Comparison of ENCODE assay signal across 32 cellular contexts in genomic region chr20:46023999-46024398, GRCh38. TPM values are rescaled to one million over a fixed set of nuclear protein-coding genes. Genes with fewer than 3 reads are reported as not detected.
DNase-seq lines count a peak whose midpoint lies in the region; ATAC-seq and TF ChIP-seq lines count a peak whose summit lies in the region.
"Had no signal": no experiment of that assay in that cellular context is flagged by ENCODE, and none has a peak within 500 bp of the region (broad histone marks: within the 10 kb centered on the region; RNA-seq: fewer than 3 reads in every experiment).

No MANE protein-coding gene starts in this region.

- intact Hi-C loops in CD4-positive, alpha-beta T cell (cut with DNase I, micrococcal nuclease), result loop anchor here (1.0 to 5.0 kb wide), 6 partner anchors 63 to 657 kb away; partner anchors contain the start of gene PCIF1 (in 1 of the 2)
- intact Hi-C loops in upper lobe of right lung (cut with DNase I), result no loop called here

- H3K9me3 Mint-ChIP-seq in CD4-positive, alpha-beta T cell, result no peaks in the 10 kb centered on the region
- H3K9me3 Mint-ChIP-seq in HFFc6, result no peaks in the 10 kb centered on the region
- H3K9me3 Mint-ChIP-seq: activated naive CD4-positive, alpha-beta T cell treated with anti-CD3 and anti-CD28 coated beads, Interleukin-2, amount 50 U/mL, for 72 hours; effector memory CD8-positive, alpha-beta T cell had no signal

- CTCF ChIA-PET in CD4-positive, alpha-beta T cell (lab: Charles Lee), result interaction anchor here (1.6 to 2.0 kb wide), 2 partner anchors 10 to 56 kb away, joined by 3 to 14 read pairs; no protein-coding TSS in a partner anchor

- peaks cover 74% of the 10 kb centered on the region for H3K27me3 Mint-ChIP-seq in CD4-positive, alpha-beta T cell
- peaks cover 25% of the 10 kb centered on the region for H3K27me3 Mint-ChIP-seq in HFFc6 (ENCODE audit: insufficient read depth)
- peaks cover 68% of the 10 kb centered on the region for H3K27me3 Mint-ChIP-seq in T-helper 17 cell

- H3K36me3 ChIP-seq in upper lobe of right lung, result no peaks in the 10 kb centered on the region
- H3K36me3 ChIP-seq: BE2C, prostate gland, sigmoid colon, vagina had no signal

- peaks cover 23% of the 10 kb centered on the region for H3K4me1 Mint-ChIP-seq in CD4-positive, alpha-beta T cell (ENCODE audit: low read depth)
- H3K4me1 Mint-ChIP-seq in HFFc6 (ENCODE audit: low read depth) (no peaks in the 10 kb centered on the region), T-helper 17 cell (peaks cover 25% of the 10 kb centered on the region)

- H3K4me3 ChIP-seq in upper lobe of right lung, result no peak overlapping the region
- H3K4me3 ChIP-seq: prostate gland, sigmoid colon, testis, vagina had no signal

- H3K27ac Mint-ChIP-seq in CD4-positive, alpha-beta T cell, result no peak overlapping the region
- H3K27ac Mint-ChIP-seq in HFFc6 (no peak overlapping the region), T-helper 17 cell (no peak overlapping the region)
- H3K27ac Mint-ChIP-seq: activated naive CD4-positive, alpha-beta T cell treated with anti-CD3 and anti-CD28 coated beads, Interleukin-2, amount 50 U/mL, for 72 hours; effector memory CD8-positive, alpha-beta T cell had no signal

- H3K27ac ChIP-seq in CD4-positive, alpha-beta T cell (ENCODE audit: low read depth, low read length), result no peak overlapping the region
- no peak overlapping the region for H3K27ac ChIP-seq in upper lobe of right lung
- H3K27ac ChIP-seq: HL-60, prostate gland, sigmoid colon, testis, vagina had no signal

- H3K4me1 ChIP-seq in upper lobe of right lung, result peaks cover 7% of the 10 kb centered on the region
- H3K4me1 ChIP-seq: prostate gland, testis had no signal

- no peaks in the 10 kb centered on the region for H3K36me3 Mint-ChIP-seq in CD4-positive, alpha-beta T cell (ENCODE audit: low read depth)
- H3K36me3 Mint-ChIP-seq in HFFc6 (ENCODE audit: low read depth) (no peaks in the 10 kb centered on the region), T-helper 17 cell (ENCODE audit: low read depth) (peaks cover 11% of the 10 kb centered on the region)

- no peak for ATAC-seq in CD4-positive, alpha-beta T cell (ENCODE audit: poor library complexity)
- ATAC-seq in T-helper 17 cell (no peak), HG03469 (IDR thresholded peaks at IDR 0.05; ENCODE audit: unreplicated experiment) (no peak), upper lobe of right lung (no peak)
- ATAC-seq: activated CD4-positive, CD25-positive, alpha-beta regulatory T cell treated with anti-CD3 and anti-CD28 coated beads, Interleukin-2, amount 50 U/mL, for 24 hours; effector memory CD8-positive, alpha-beta T cell; esophagus mucosa; HCT116; left cardiac atrium had no signal

- H3K9me3 ChIP-seq in CD4-positive, alpha-beta T cell (ENCODE audit: control insufficient read depth, low read length), result no peaks in the 10 kb centered on the region
- H3K9me3 ChIP-seq in T-helper 17 cell (ENCODE audit: control insufficient read depth, low read length, poor library complexity, severe bottlenecking), result no peaks in the 10 kb centered on the region
- H3K9me3 ChIP-seq in upper lobe of right lung, result no peaks in the 10 kb centered on the region
- H3K9me3 ChIP-seq: BE2C, prostate gland, sigmoid colon, testis, vagina had no signal

- peak overlapping the region; percentile 28 for H3K4me3 Mint-ChIP-seq in CD4-positive, alpha-beta T cell
- H3K4me3 Mint-ChIP-seq in HFFc6 (no peak overlapping the region), T-helper 17 cell (peak overlapping the region; percentile 86)

- TF ChIP-seq CTCF in CD4-positive, alpha-beta T cell (IDR thresholded peaks at IDR 0.05), result no peak
- TF ChIP-seq CTCF in HFFc6 (IDR thresholded peaks at IDR 0.05) (no peak), upper lobe of right lung (IDR thresholded peaks at IDR 0.05) (no peak)

- peaks cover 70% of the 10 kb centered on the region for H3K27me3 ChIP-seq in CD4-positive, alpha-beta T cell (ENCODE audit: control insufficient read depth, insufficient read depth, low read length)
- H3K27me3 ChIP-seq in upper lobe of right lung, result peaks cover 72% of the 10 kb centered on the region
- H3K27me3 ChIP-seq: testis, vagina had no signal

- POLR2A ChIA-PET in CD4-positive, alpha-beta T cell (lab: Charles Lee), result no interaction called here

- no peak for DNase-seq in CD4-positive, alpha-beta T cell
- DNase-seq in HFFc6 (peak; percentile 4), T-helper 17 cell (no peak), glomerular visceral epithelial cell (ENCODE audit: extremely low spot score) (peak; percentile 40), activated T-cell treated with anti-CD3 and anti-CD28 coated beads for 4 hours (no peak), NCI-H226 (no peak), upper lobe of right lung (no peak)
- DNase-seq: activated CD4-positive, alpha-beta T cell treated with anti-CD3 and anti-CD28 coated beads, Interleukin-2, amount 50 U/mL, for 48 hours; anterior cingulate cortex; BE2C; caudate nucleus; cortex of kidney; effector memory CD8-positive, alpha-beta T cell; foreskin melanocyte; Kasumi-1; left cardiac atrium; NCI-H1694; NCI-H526; NK-92 treated with Interleukin-12 subunit alpha and Interleukin-12 subunit beta, amount 100 ng/mL, for 24 hours; sigmoid colon; stimulated activated CD4-positive, alpha-beta T cell treated with anti-CD3 and anti-CD28 coated beads, Interleukin-15, amount 100 ng/mL, for 24 hours; stimulated activated naive CD4-positive, alpha-beta T cell treated with Interleukin-2 at 50 U/mL for 16 hours; testis had no signal

RNA-seq across cellular contexts. Expression of gene SLC12A5, which starts 5.0 kb away (rescaled TPM):
- total RNA-seq in CD4-positive, alpha-beta T cell, result 1 to 10 TPM; 1.3 to 2.4 TPM
- total RNA-seq in HFFc6 (2021; fragmentation: NEBNext Ultra II Directional; extraction: Animal tissue kit (Norgen Biotek cat#: 25700)), result under 1 TPM in 5 of 6 experiments, not detected in 1; 0.18 to 0.82 (median 0.52) TPM
- total RNA-seq in T-helper 17 cell (not detected), upper lobe of right lung (2.0 TPM)
- total RNA-seq: esophagus mucosa, vagina had no signal

RNA-seq across cellular contexts. Expression of gene MMP9, which starts 15.3 kb away (rescaled TPM):
- total RNA-seq in CD4-positive, alpha-beta T cell, result 1 to 10 TPM; 1.6 to 2.2 TPM
- total RNA-seq in HFFc6 (2021; fragmentation: NEBNext Ultra II Directional; extraction: Animal tissue kit (Norgen Biotek cat#: 25700)), result not detected
- 1 to 10 TPM; 2.6 to 2.7 TPM for total RNA-seq in T-helper 17 cell
- total RNA-seq in upper lobe of right lung, result 5.5 TPM
- total RNA-seq: lung microvascular endothelial cell had no signal

RNA-seq across cellular contexts. Expression of gene ZNF335, which starts 52.0 kb away (rescaled TPM):
- 10 to 100 TPM; 67.3 to 74.6 TPM for total RNA-seq in CD4-positive, alpha-beta T cell
- 10 to 100 TPM; 13.1 to 14.6 (median 13.5) TPM for total RNA-seq in HFFc6 (2021; fragmentation: NEBNext Ultra II Directional; extraction: Animal tissue kit (Norgen Biotek cat#: 25700))
- 100 to 1,000 TPM in 1 of 2 donors, 10 to 100 TPM in 1; 95.1 to 129 TPM for total RNA-seq in T-helper 17 cell
- total RNA-seq in upper lobe of right lung, result 19.1 TPM

Comparison
In these comparisons a context has a peak if more than half of its experiments do, and no peak if none do; other contexts are left out.
1. DNase-seq: peak in HFFc6 (single experiment) and glomerular visceral epithelial cell (single experiment); none in CD4-positive, alpha-beta T cell (0 of 10), T-helper 17 cell (0 of 3), activated T-cell treated with anti-CD3 and anti-CD28 coated beads for 4 hours (single experiment), NCI-H226 (single experiment) and upper lobe of right lung (single experiment).